Comparison of ENCODE assay signal across 7 cellular contexts in the genomic region with DNA sequence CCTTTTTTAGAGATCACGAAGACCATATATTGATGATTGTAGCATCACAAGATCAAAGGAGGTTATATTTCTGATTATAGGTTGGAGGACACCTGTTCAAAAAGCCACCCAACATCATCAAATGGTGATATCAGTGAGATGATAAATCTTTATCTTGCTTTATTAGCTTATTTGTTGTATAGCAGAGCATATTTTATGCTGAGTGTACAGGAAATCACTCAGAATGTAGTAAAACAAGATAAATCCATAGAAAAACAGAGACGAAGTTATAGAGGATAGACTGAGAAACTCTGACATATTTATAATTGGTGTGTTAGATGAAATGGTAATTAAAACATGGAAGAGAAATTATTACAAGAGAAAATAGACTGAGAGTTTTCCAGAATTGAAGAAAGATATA.
"Had no signal": no experiment of that assay in that cellular context is flagged by ENCODE, and none has a peak within 500 bp of the region (broad histone marks: within the 10 kb centered on the region; RNA-seq: fewer than 3 reads in every experiment).

No MANE protein-coding gene starts in this region.

- H3K4me3 ChIP-seq: GM12878 had no signal

- DNase-seq: GDM1, GF-D8 had no signal

- FAIRE-seq: GM12878, GM12891, GM12892, GM18507, GM19239 had no signal

- ATAC-seq: GM12878 had no signal
